Comparison of ENCODE assay signal across 13 cellular contexts in the genomic region with DNA sequence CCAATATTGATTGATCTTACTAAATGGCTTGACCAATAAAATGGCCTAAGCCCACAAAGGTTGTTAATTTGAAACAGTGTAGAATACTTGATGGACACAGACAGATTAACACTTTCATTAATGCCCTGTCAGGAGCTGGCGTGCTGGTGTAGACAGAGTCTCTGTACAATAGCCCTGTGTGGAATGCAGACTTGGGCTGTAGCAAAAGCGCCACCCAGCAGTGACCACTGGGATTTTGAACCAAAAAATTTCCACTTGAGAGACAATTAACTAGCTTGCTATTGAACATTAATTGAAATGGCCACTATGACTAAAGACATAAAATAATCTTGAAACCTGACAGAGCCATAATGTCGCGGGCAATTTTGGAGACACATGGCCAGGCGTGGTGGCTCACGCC. TPM values are rescaled to one million over a fixed set of nuclear protein-coding genes. Genes with fewer than 3 reads are reported as not detected.
DNase-seq lines count a peak whose midpoint lies in the region; ATAC-seq, FAIRE-seq and TF ChIP-seq lines count a peak whose summit lies in the region.
"Had no signal": no experiment of that assay in that cellular context is flagged by ENCODE, and none has a peak within 500 bp of the region (broad histone marks: within the 10 kb centered on the region; RNA-seq: fewer than 3 reads in every experiment).

No MANE protein-coding gene starts in this region.

- H3K4me3 ChIP-seq in Loucy (ENCODE audit: low read length, poor library complexity, severe bottlenecking), result no peak overlapping the region
- H3K4me3 ChIP-seq in K562, result no peak overlapping the region
- H3K4me3 ChIP-seq: heart right ventricle, tibial nerve had no signal

- H3K4me1 ChIP-seq in Loucy (ENCODE audit: insufficient read depth, low read length, poor library complexity, severe bottlenecking) (no peaks in the 10 kb centered on the region), K562 (replicated peaks in 1 of 2; ENCODE audit: control insufficient read depth in 2 of 2, insufficient read depth in 2 of 2, low read length in 2 of 2) (no peaks in the 10 kb centered on the region)
- H3K4me1 ChIP-seq: tibial nerve had no signal

- H3K27me3 Mint-ChIP-seq in CD14-positive monocyte (ENCODE audit: low read depth in 3 of 3) (peaks cover 0 to 2% (median 2%) of the 10 kb centered on the region in 3 donors), WTC11 (ENCODE audit: low read depth) (peaks cover 13% of the 10 kb centered on the region)

- no peak for FAIRE-seq in K562 (lab: Jason Lieb, UNC)
- FAIRE-seq: D721Med had no signal

- peak in 1 of 2 experiments; percentile 50; a peak in 2 of 4 replicates for TF ChIP-seq RAD21 in K562 (CRISPR knock-in tag; conservative IDR thresholded peaks at IDR 0.05 in 1 of 2, IDR thresholded peaks at IDR 0.05 in 1 of 2)

- intact Hi-C loops in K562 (cut with micrococcal nuclease) (no loop called here), CD14-positive monocyte (cut with micrococcal nuclease) (loop anchor here in 1 of 2 donors (5.0 kb wide), 1 partner anchor 35 kb away; no protein-coding TSS in a partner anchor)

- H3K27me3 ChIP-seq in Loucy (ENCODE audit: insufficient read depth, low read length, poor library complexity, severe bottlenecking) (no peaks in the 10 kb centered on the region), K562 (ENCODE audit: control insufficient read depth in 2 of 2, insufficient read depth in 2 of 2, low read length in 2 of 2) (peaks cover 6 to 31% of the 10 kb centered on the region in 2 experiments)

- DNase-seq in Daoy (ENCODE audit: low read depth) (peak; percentile 40), K562 (ENCODE audit: extremely low read depth in 1 of 4, low spot score in 3 of 4) (peak in 1 of 4 experiments; percentile 21), left kidney (ENCODE audit: low read depth, low spot score) (peak; percentile 14), CD14-positive monocyte (ENCODE audit: low spot score) (no peak), pons (ENCODE audit: low spot score) (no peak), WTC11 (ENCODE audit: low spot score) (no peak)
- DNase-seq in activated CD4-positive, CD25-positive, alpha-beta regulatory T cell (lab: John Stamatoyannopoulos, UW), result no peak
- DNase-seq: heart right ventricle, NCI-H2081, retina had no signal

- H3K9me3 ChIP-seq in Loucy (ENCODE audit: insufficient read depth, low read depth, low read length), result no peaks in the 10 kb centered on the region
- no peaks in the 10 kb centered on the region for H3K9me3 ChIP-seq in K562 (replicated peaks; ENCODE audit: control insufficient read depth, insufficient read depth, low read depth, low read length)
- H3K9me3 ChIP-seq: heart right ventricle, tibial nerve had no signal

- H3K9me3 Mint-ChIP-seq in CD14-positive monocyte, result no peaks in the 10 kb centered on the region
- H3K9me3 Mint-ChIP-seq in WTC11, result no peaks in the 10 kb centered on the region

- TF ChIP-seq EP300 in K562 (IDR thresholded peaks at IDR 0.05; ENCODE audit: low read length), result no peak

- H2AFZ ChIP-seq in Loucy (ENCODE audit: low read length) (no peak overlapping the region), K562 (ENCODE audit: low read depth, low read length) (no peak overlapping the region)

- in situ Hi-C loops in K562 (cut with MboI), result loop anchor here (10.0 kb wide), 1 partner anchor 238 kb away; no protein-coding TSS in a partner anchor

- peaks cover 12% of the 10 kb centered on the region for H3K4me1 Mint-ChIP-seq in CD14-positive monocyte
- H3K4me1 Mint-ChIP-seq in WTC11, result peaks cover 10% of the 10 kb centered on the region

- no TSS peak for BruUV-seq in K562 (replicated peaks; lab: Mats Ljungman, UMichigan)

- 8% methylated on average over 6 of the region's 6 CpGs for WGBS in K562 (ENCODE audit: insufficient coverage, low coverage, missing lambda C conversion rate)

- H4K20me1 ChIP-seq in Loucy (ENCODE audit: insufficient read depth, low read length, poor library complexity, severe bottlenecking), result no peaks in the 10 kb centered on the region
- no peaks in the 10 kb centered on the region for H4K20me1 ChIP-seq in K562 (replicated peaks; ENCODE audit: control insufficient read depth, insufficient read depth, low read length)

- no peaks in the 10 kb centered on the region for H3F3A ChIP-seq in Loucy (ENCODE audit: low read depth)

- CTCF ChIA-PET in K562 (lab: Yijun Ruan, JAX; ENCODE audit: low intra/inter-chr PET ratio) (interaction anchor here (0.5 kb wide), 1 partner anchor 69 kb away, joined by 3 read pairs; no protein-coding TSS in a partner anchor), WTC11 (lab: Charles Lee) (interaction anchor here (0.7 to 1.6 kb wide), 8 partner anchors 12 to 245 kb away, joined by 3 to 8 read pairs (median 4); no protein-coding TSS in a partner anchor)

- H3K27ac Mint-ChIP-seq in CD14-positive monocyte, result peak overlapping the region in 1 of 7 donors; percentile 82
- H3K27ac Mint-ChIP-seq in WTC11, result no peak overlapping the region

- ATAC-seq in K562 (peak; percentile 44; the same call in 2 of the 3 replicates), WTC11 (no peak)
- ATAC-seq: heart right ventricle had no signal

- H3K4me2 ChIP-seq in Loucy (ENCODE audit: low read depth, low read length, poor library complexity, severe bottlenecking) (no peak overlapping the region), K562 (ENCODE audit: insufficient read depth, low read length) (no peak overlapping the region)

- TF ChIP-seq CTCF in Loucy (conservative IDR thresholded peaks at IDR 0.05; ENCODE audit: low read length) (peak; percentile 59), K562 (IDR thresholded peaks at IDR 0.05 in 2 of 3, conservative IDR thresholded peaks at IDR 0.05 in 1 of 3; ENCODE audit: insufficient read depth in 2 of 3, low read depth in 1 of 3, low read length in 3 of 3) (peak; percentile 27 to 43 (median 34); a peak in 4 of 6 replicates), CD14-positive monocyte (IDR thresholded peaks at IDR 0.05) (no peak), WTC11 (IDR thresholded peaks at IDR 0.05) (no peak)

- H3K36me3 ChIP-seq in Loucy (ENCODE audit: insufficient read depth, low read length) (no peaks in the 10 kb centered on the region), K562 (ENCODE audit: control insufficient read depth, insufficient read depth, low read length) (no peaks in the 10 kb centered on the region)
- H3K36me3 ChIP-seq: heart right ventricle, tibial nerve had no signal

- peaks cover 0 to under 1% of the 10 kb centered on the region in 2 donors for H3K36me3 Mint-ChIP-seq in CD14-positive monocyte
- no peaks in the 10 kb centered on the region for H3K36me3 Mint-ChIP-seq in WTC11

- POLR2A ChIA-PET in K562 (lab: Yijun Ruan, JAX), result interaction anchor here (0.7 to 1.1 kb wide), 2 partner anchors 118 to 238 kb away, joined by 3 to 4 read pairs; no protein-coding TSS in a partner anchor
- POLR2A ChIA-PET in WTC11 (lab: Charles Lee), result no interaction called here

- no peak for TF ChIP-seq POLR2A in K562 (conservative IDR thresholded peaks at IDR 0.05)

- H3K9ac ChIP-seq in Loucy (ENCODE audit: low read depth, low read length, poor library complexity, severe bottlenecking), result no peak overlapping the region
- H3K9ac ChIP-seq in K562 (ENCODE audit: insufficient read depth in 1 of 2, low read depth in 2 of 2, low read length in 2 of 2), result no peak overlapping the region

- no peak overlapping the region for H3K27ac ChIP-seq in K562 (ENCODE audit: extremely low read depth, low read depth, low read length)
- H3K27ac ChIP-seq: heart right ventricle, tibial nerve had no signal

- no peaks in the 10 kb centered on the region for H3K9me1 ChIP-seq in K562 (ENCODE audit: control insufficient read depth, insufficient read depth, low read length)

- H3K4me3 Mint-ChIP-seq in CD14-positive monocyte (no peak overlapping the region), WTC11 (no peak overlapping the region)

- H3K79me2 ChIP-seq in Loucy (ENCODE audit: insufficient read depth, low read length) (no peaks in the 10 kb centered on the region), K562 (ENCODE audit: control insufficient read depth, insufficient read depth, low read length) (no peaks in the 10 kb centered on the region)

- H3K9me2 ChIP-seq in Loucy (replicated peaks; ENCODE audit: low read depth, low read length), result no peaks in the 10 kb centered on the region

RNA-seq across cellular contexts. Expression of a gene that starts 19.7 kb away (rescaled TPM):
- under 0.01 TPM in 1 of 2 replicates, not detected in the other for total RNA-seq in Daoy (2014; rRNA removed; shearing (Covaris generic))
- not detected in 2 replicates for total RNA-seq in K562 (2011; cell fraction: chromatin; rRNA removed; ENCODE audit: low replicate concordance)
- not detected in 2 replicates for total RNA-seq in K562 (2011; cell fraction: nucleolus; rRNA removed)
- not detected in 2 replicates for total RNA-seq in K562 (2011; cell fraction: nucleoplasm; rRNA removed)
- total RNA-seq in K562 (2014; rRNA removed) (0.05 TPM in 1 of 2 replicates, not detected in the other), K562 (2014; rRNA removed; fragmentation: Illumina TruSeq; extraction: Trizol) (not detected in 2 replicates), K562 (2015; rRNA removed; fragmentation: Illumina TruSeq; extraction: Trizol) (not detected in 2 replicates), K562 (2021) (not detected in 2 replicates), WTC11 (2021) (0.87 to 1.9 TPM (median 1.1 TPM) in 3 replicates)
- polyA plus RNA-seq in K562 (2011; rRNA removed) (not detected in 2 replicates), K562 (2014; fragmentation: Illumina TruSeq; extraction: Trizol) (not detected in 2 replicates), K562 (2014; fragmentation: Nextera tagmentation; extraction: Ambion mirVana) (not detected), K562 (2014; rRNA removed) (0.03 TPM in 1 of 2 replicates, not detected in the other), CD14-positive monocyte (under 1 TPM in 1 of 2 donors, not detected in 1; 0.46 TPM)
- not detected in 2 replicates for polyA plus RNA-seq in K562 (2011; cell fraction: cytosol; rRNA removed)
- not detected in 2 replicates for polyA plus RNA-seq in K562 (2011; cell fraction: nucleus; rRNA removed)
- 0.26 TPM in 1 of 2 replicates, not detected in the other for polyA plus RNA-seq in K562 (2012)
- not detected in 2 replicates for polyA minus RNA-seq in K562 (2011; rRNA and poly(A)+ RNA removed)
- polyA minus RNA-seq in K562 (2011; cell fraction: cytosol; rRNA and poly(A)+ RNA removed), result not detected in 2 replicates
- not detected in 2 replicates for polyA minus RNA-seq in K562 (2011; cell fraction: nucleus; rRNA and poly(A)+ RNA removed)
- polyA plus RNA-seq: heart right ventricle had no signal

RNA-seq across cellular contexts. Expression of a gene that starts 50.7 kb away (rescaled TPM):
- 14.9 and 22.0 TPM in 2 replicates for total RNA-seq in Daoy (2014; rRNA removed; shearing (Covaris generic))
- total RNA-seq in K562 (2011; cell fraction: chromatin; rRNA removed; ENCODE audit: low replicate concordance), result 127 and 203 TPM in 2 replicates
- 99.0 and 106 TPM in 2 replicates for total RNA-seq in K562 (2011; cell fraction: nucleolus; rRNA removed)
- total RNA-seq in K562 (2011; cell fraction: nucleoplasm; rRNA removed), result 91.2 and 111 TPM in 2 replicates
- 20.0 and 20.7 TPM in 2 replicates for total RNA-seq in K562 (2014; rRNA removed)
- 18.2 and 19.0 TPM in 2 replicates for total RNA-seq in K562 (2014; rRNA removed; fragmentation: Illumina TruSeq; extraction: Trizol)
- 23.0 and 26.0 TPM in 2 replicates for total RNA-seq in K562 (2015; rRNA removed; fragmentation: Illumina TruSeq; extraction: Trizol)
- total RNA-seq in K562 (2021), result 28.9 and 33.1 TPM in 2 replicates
- 28.5 and 32.9 TPM in 2 replicates for polyA plus RNA-seq in K562 (2011; rRNA removed)
- 23.3 and 30.2 TPM in 2 replicates for polyA plus RNA-seq in K562 (2011; cell fraction: cytosol; rRNA removed)
- polyA plus RNA-seq in K562 (2011; cell fraction: nucleus; rRNA removed), result 114 and 159 TPM in 2 replicates
- 29.1 and 41.4 TPM in 2 replicates for polyA plus RNA-seq in K562 (2012)
- 31.8 and 33.3 TPM in 2 replicates for polyA plus RNA-seq in K562 (2014; fragmentation: Illumina TruSeq; extraction: Trizol)
- 1 to 10 TPM; 1.9 to 2.3 TPM for polyA plus RNA-seq in K562 (2014; fragmentation: Nextera tagmentation; extraction: Ambion mirVana)
- polyA plus RNA-seq in K562 (2014; rRNA removed), result 23.5 and 33.3 TPM in 2 replicates
- polyA minus RNA-seq in K562 (2011; rRNA and poly(A)+ RNA removed), result 13.9 and 15.9 TPM in 2 replicates
- 10.6 and 12.8 TPM in 2 replicates for polyA minus RNA-seq in K562 (2011; cell fraction: cytosol; rRNA and poly(A)+ RNA removed)
- polyA minus RNA-seq in K562 (2011; cell fraction: nucleus; rRNA and poly(A)+ RNA removed), result 30.6 and 40.9 TPM in 2 replicates
- polyA plus RNA-seq in CD14-positive monocyte, result 1 to 10 TPM; 4.7 to 6.5 TPM
- total RNA-seq in WTC11 (2021), result 37.0 to 39.7 TPM (median 38.5 TPM) in 3 replicates

RNA-seq across cellular contexts. Expression of a gene that starts 50.9 kb away (rescaled TPM):
- total RNA-seq in Daoy (2014; rRNA removed; shearing (Covaris generic)), result 5.4 and 13.1 TPM in 2 replicates
- 20.3 and 31.8 TPM in 2 replicates for total RNA-seq in K562 (2011; cell fraction: chromatin; rRNA removed; ENCODE audit: low replicate concordance)
- total RNA-seq in K562 (2011; cell fraction: nucleolus; rRNA removed), result 24.6 and 25.7 TPM in 2 replicates
- total RNA-seq in K562 (2011; cell fraction: nucleoplasm; rRNA removed), result 26.6 and 31.8 TPM in 2 replicates
- total RNA-seq in K562 (2014; rRNA removed) (18.3 and 21.9 TPM in 2 replicates), K562 (2014; rRNA removed; fragmentation: Illumina TruSeq; extraction: Trizol) (11.7 and 15.4 TPM in 2 replicates), K562 (2015; rRNA removed; fragmentation: Illumina TruSeq; extraction: Trizol) (11.9 and 13.4 TPM in 2 replicates), K562 (2021) (59.2 and 64.5 TPM in 2 replicates), WTC11 (2021) (99.7 to 135 TPM (median 125 TPM) in 3 replicates)
- polyA plus RNA-seq in K562 (2011; rRNA removed) (36.2 and 47.0 TPM in 2 replicates), K562 (2014; fragmentation: Illumina TruSeq; extraction: Trizol) (79.0 and 82.8 TPM in 2 replicates), K562 (2014; fragmentation: Nextera tagmentation; extraction: Ambion mirVana) (10 to 100 TPM; 33.2 to 39.8 TPM), K562 (2014; rRNA removed) (44.6 and 52.6 TPM in 2 replicates), CD14-positive monocyte (100 to 1,000 TPM; 172 to 224 TPM)
- polyA plus RNA-seq in K562 (2011; cell fraction: cytosol; rRNA removed), result 109 and 114 TPM in 2 replicates
- polyA plus RNA-seq in K562 (2011; cell fraction: nucleus; rRNA removed), result 33.4 and 42.9 TPM in 2 replicates
- polyA plus RNA-seq in K562 (2012), result 79.6 and 103 TPM in 2 replicates
- polyA minus RNA-seq in K562 (2011; rRNA and poly(A)+ RNA removed), result 55.9 and 63.0 TPM in 2 replicates
- 32.4 and 38.7 TPM in 2 replicates for polyA minus RNA-seq in K562 (2011; cell fraction: cytosol; rRNA and poly(A)+ RNA removed)
- polyA minus RNA-seq in K562 (2011; cell fraction: nucleus; rRNA and poly(A)+ RNA removed), result 10.9 and 14.4 TPM in 2 replicates

RNA-seq across cellular contexts. Expression of a gene that starts 53.0 kb away (rescaled TPM):
- total RNA-seq in Daoy (2014; rRNA removed; shearing (Covaris generic)), result 0.29 and 2.5 TPM in 2 replicates
- total RNA-seq in K562 (2011; cell fraction: chromatin; rRNA removed; ENCODE audit: low replicate concordance), result 14.8 and 28.1 TPM in 2 replicates
- 13.9 and 14.7 TPM in 2 replicates for total RNA-seq in K562 (2011; cell fraction: nucleolus; rRNA removed)
- total RNA-seq in K562 (2011; cell fraction: nucleoplasm; rRNA removed), result 9.6 and 13.6 TPM in 2 replicates
- total RNA-seq in K562 (2014; rRNA removed) (0.37 and 1.3 TPM in 2 replicates), K562 (2014; rRNA removed; fragmentation: Illumina TruSeq; extraction: Trizol) (0.70 and 0.76 TPM in 2 replicates), K562 (2015; rRNA removed; fragmentation: Illumina TruSeq; extraction: Trizol) (0.57 and 0.69 TPM in 2 replicates), K562 (2021) (1.7 and 2.5 TPM in 2 replicates), WTC11 (2021) (3.2 to 6.7 TPM (median 6.5 TPM) in 3 replicates)
- polyA plus RNA-seq in K562 (2011; rRNA removed) (1.1 and 2.0 TPM in 2 replicates), K562 (2014; fragmentation: Illumina TruSeq; extraction: Trizol) (0.61 and 1.4 TPM in 2 replicates), K562 (2014; fragmentation: Nextera tagmentation; extraction: Ambion mirVana) (under 1 TPM; 0.03 to 0.17 TPM), K562 (2014; rRNA removed) (1.0 and 2.1 TPM in 2 replicates), CD14-positive monocyte (not detected)
- polyA plus RNA-seq in K562 (2011; cell fraction: cytosol; rRNA removed), result 0.61 and 0.74 TPM in 2 replicates
- 17.8 and 23.2 TPM in 2 replicates for polyA plus RNA-seq in K562 (2011; cell fraction: nucleus; rRNA removed)
- 1.8 and 4.0 TPM in 2 replicates for polyA plus RNA-seq in K562 (2012)
- 0.66 and 0.81 TPM in 2 replicates for polyA minus RNA-seq in K562 (2011; rRNA and poly(A)+ RNA removed)
- polyA minus RNA-seq in K562 (2011; cell fraction: cytosol; rRNA and poly(A)+ RNA removed), result not detected in 2 replicates
- polyA minus RNA-seq in K562 (2011; cell fraction: nucleus; rRNA and poly(A)+ RNA removed), result 2.7 and 3.3 TPM in 2 replicates

RNA-seq across cellular contexts. Expression of a gene that starts 56.2 kb away (rescaled TPM):
- total RNA-seq in Daoy (2014; rRNA removed; shearing (Covaris generic)), result not detected in 2 replicates
- not detected in 2 replicates for total RNA-seq in K562 (2011; cell fraction: chromatin; rRNA removed; ENCODE audit: low replicate concordance)
- not detected in 2 replicates for total RNA-seq in K562 (2011; cell fraction: nucleolus; rRNA removed)
- total RNA-seq in K562 (2011; cell fraction: nucleoplasm; rRNA removed), result not detected in 2 replicates
- total RNA-seq in K562 (2014; rRNA removed) (not detected in 2 replicates), K562 (2014; rRNA removed; fragmentation: Illumina TruSeq; extraction: Trizol) (not detected in 2 replicates), K562 (2015; rRNA removed; fragmentation: Illumina TruSeq; extraction: Trizol) (not detected in 2 replicates), K562 (2021) (0.04 and 0.07 TPM in 2 replicates), WTC11 (2021) (0.22 to 0.87 TPM (median 0.73 TPM) in 3 replicates)
- polyA plus RNA-seq in K562 (2011; rRNA removed) (not detected in 2 replicates), K562 (2014; fragmentation: Illumina TruSeq; extraction: Trizol) (not detected in 2 replicates), K562 (2014; fragmentation: Nextera tagmentation; extraction: Ambion mirVana) (not detected), K562 (2014; rRNA removed) (not detected in 2 replicates), CD14-positive monocyte (1 to 10 TPM; 2.0 to 2.8 TPM)
- not detected in 2 replicates for polyA plus RNA-seq in K562 (2011; cell fraction: cytosol; rRNA removed)
- polyA plus RNA-seq in K562 (2011; cell fraction: nucleus; rRNA removed), result not detected in 2 replicates
- polyA plus RNA-seq in K562 (2012), result not detected in 2 replicates
- not detected in 2 replicates for polyA minus RNA-seq in K562 (2011; rRNA and poly(A)+ RNA removed)
- polyA minus RNA-seq in K562 (2011; cell fraction: cytosol; rRNA and poly(A)+ RNA removed), result not detected in 2 replicates
- not detected in 2 replicates for polyA minus RNA-seq in K562 (2011; cell fraction: nucleus; rRNA and poly(A)+ RNA removed)

Comparison
In these comparisons a context has a peak if more than half of its experiments do, and no peak if none do; other contexts are left out.
1. DNase-seq: peak in Daoy (single experiment) and left kidney (single experiment); none in CD14-positive monocyte (single experiment), pons (single experiment), WTC11 (single experiment) and activated CD4-positive, CD25-positive, alpha-beta regulatory T cell (0 of 4).
2. CTCF ChIP-seq: peak in Loucy (single experiment) and K562 (3 of 3); none in CD14-positive monocyte (single experiment) and WTC11 (single experiment).